Comparison of ENCODE assay signal across 1 cellular context in the genomic region with DNA sequence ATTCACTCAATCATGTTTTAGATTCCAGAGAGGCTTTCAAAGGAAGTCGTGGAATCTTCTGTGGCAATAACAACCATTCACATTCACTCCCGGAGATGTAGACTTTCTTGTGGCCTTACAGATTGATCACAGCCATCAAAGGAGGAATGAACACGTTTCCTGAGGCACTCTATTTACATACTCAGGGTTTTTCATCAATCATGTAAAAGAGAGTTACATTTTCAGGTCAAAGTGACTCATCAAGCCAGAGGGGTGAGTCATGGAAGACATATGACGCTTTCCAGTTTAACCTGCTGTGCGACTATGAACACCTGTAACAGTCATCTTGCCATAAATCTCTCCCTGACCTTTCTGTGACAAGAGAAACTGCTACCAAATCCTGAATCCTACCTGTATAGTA.
TF ChIP-seq lines count a peak whose summit lies in the region.

No MANE protein-coding gene starts in this region.

TF ChIP-seq in HepG2, 621 proteins besides CTCF, POLR2A, EP300 and RAD21 (continued from another document and continues in another):
- TF ChIP-seq, protein P1, sequence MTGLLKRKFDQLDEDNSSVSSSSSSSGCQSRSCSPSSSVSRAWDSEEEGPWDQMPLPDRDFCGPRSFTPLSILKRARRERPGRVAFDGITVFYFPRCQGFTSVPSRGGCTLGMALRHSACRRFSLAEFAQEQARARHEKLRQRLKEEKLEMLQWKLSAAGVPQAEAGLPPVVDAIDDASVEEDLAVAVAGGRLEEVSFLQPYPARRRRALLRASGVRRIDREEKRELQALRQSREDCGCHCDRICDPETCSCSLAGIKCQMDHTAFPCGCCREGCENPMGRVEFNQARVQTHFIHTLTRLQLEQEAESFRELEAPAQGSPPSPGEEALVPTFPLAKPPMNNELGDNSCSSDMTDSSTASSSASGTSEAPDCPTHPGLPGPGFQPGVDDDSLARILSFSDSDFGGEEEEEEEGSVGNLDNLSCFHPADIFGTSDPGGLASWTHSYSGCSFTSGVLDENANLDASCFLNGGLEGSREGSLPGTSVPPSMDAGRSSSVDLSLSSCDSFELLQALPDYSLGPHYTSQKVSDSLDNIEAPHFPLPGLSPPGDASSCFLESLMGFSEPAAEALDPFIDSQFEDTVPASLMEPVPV (CRISPR knock-in tag; IDR thresholded peaks at IDR 0.05): no peak
- TF ChIP-seq SMAD1 (CRISPR knock-in tag; IDR thresholded peaks at IDR 0.05; ENCODE audit: borderline replicate concordance, low read depth): no peak
- no peak for TF ChIP-seq ZNF280D (CRISPR knock-in tag; IDR thresholded peaks at IDR 0.05)
- TF ChIP-seq SOX6 (IDR thresholded peaks at IDR 0.05): no peak
- 0 out of 2 replicates have a peak, but pooled peaks have one; percentile 23 for TF ChIP-seq SOX6 (CRISPR knock-in tag; IDR thresholded peaks at IDR 0.05)
- no peak for TF ChIP-seq TOPORS (CRISPR knock-in tag; IDR thresholded peaks at IDR 0.05)
- TF ChIP-seq ZNF253 (CRISPR knock-in tag; IDR thresholded peaks at IDR 0.05; ENCODE audit: borderline replicate concordance): no peak
- TF ChIP-seq ZNF430 (CRISPR knock-in tag; IDR thresholded peaks at IDR 0.05): no peak
- no peak for TF ChIP-seq E2F5 (CRISPR knock-in tag; conservative IDR thresholded peaks at IDR 0.05)
- TF ChIP-seq PAX8 (CRISPR knock-in tag; IDR thresholded peaks at IDR 0.05; ENCODE audit: borderline replicate concordance): no peak
- TF ChIP-seq, protein P2, sequence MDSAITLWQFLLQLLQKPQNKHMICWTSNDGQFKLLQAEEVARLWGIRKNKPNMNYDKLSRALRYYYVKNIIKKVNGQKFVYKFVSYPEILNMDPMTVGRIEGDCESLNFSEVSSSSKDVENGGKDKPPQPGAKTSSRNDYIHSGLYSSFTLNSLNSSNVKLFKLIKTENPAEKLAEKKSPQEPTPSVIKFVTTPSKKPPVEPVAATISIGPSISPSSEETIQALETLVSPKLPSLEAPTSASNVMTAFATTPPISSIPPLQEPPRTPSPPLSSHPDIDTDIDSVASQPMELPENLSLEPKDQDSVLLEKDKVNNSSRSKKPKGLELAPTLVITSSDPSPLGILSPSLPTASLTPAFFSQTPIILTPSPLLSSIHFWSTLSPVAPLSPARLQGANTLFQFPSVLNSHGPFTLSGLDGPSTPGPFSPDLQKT (CRISPR knock-in tag; IDR thresholded peaks at IDR 0.05; ENCODE audit: borderline replicate concordance): no peak
- no peak for TF ChIP-seq CENPT (CRISPR knock-in tag; IDR thresholded peaks at IDR 0.05; ENCODE audit: low read depth)
- no peak for TF ChIP-seq SIX4 (CRISPR knock-in tag; IDR thresholded peaks at IDR 0.05)
- TF ChIP-seq GFI1 (CRISPR knock-in tag; IDR thresholded peaks at IDR 0.05; ENCODE audit: borderline replicate concordance): peak; percentile 35; the same call in 1 of the 2 replicates
- no peak for TF ChIP-seq ZIK1 (CRISPR knock-in tag; IDR thresholded peaks at IDR 0.05; ENCODE audit: borderline replicate concordance, low read depth)
- TF ChIP-seq KLF16 (CRISPR knock-in tag; IDR thresholded peaks at IDR 0.05): no peak
- TF ChIP-seq, protein P3, sequence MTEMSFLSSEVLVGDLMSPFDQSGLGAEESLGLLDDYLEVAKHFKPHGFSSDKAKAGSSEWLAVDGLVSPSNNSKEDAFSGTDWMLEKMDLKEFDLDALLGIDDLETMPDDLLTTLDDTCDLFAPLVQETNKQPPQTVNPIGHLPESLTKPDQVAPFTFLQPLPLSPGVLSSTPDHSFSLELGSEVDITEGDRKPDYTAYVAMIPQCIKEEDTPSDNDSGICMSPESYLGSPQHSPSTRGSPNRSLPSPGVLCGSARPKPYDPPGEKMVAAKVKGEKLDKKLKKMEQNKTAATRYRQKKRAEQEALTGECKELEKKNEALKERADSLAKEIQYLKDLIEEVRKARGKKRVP (CRISPR knock-in tag; IDR thresholded peaks at IDR 0.05): 0 out of 4 replicates have a peak, but pooled peaks of 1 of the 2 experiments have one; percentile 35
- TF ChIP-seq, protein P4, sequence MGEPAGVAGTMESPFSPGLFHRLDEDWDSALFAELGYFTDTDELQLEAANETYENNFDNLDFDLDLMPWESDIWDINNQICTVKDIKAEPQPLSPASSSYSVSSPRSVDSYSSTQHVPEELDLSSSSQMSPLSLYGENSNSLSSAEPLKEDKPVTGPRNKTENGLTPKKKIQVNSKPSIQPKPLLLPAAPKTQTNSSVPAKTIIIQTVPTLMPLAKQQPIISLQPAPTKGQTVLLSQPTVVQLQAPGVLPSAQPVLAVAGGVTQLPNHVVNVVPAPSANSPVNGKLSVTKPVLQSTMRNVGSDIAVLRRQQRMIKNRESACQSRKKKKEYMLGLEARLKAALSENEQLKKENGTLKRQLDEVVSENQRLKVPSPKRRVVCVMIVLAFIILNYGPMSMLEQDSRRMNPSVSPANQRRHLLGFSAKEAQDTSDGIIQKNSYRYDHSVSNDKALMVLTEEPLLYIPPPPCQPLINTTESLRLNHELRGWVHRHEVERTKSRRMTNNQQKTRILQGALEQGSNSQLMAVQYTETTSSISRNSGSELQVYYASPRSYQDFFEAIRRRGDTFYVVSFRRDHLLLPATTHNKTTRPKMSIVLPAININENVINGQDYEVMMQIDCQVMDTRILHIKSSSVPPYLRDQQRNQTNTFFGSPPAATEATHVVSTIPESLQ (CRISPR knock-in tag; conservative IDR thresholded peaks at IDR 0.05): no peak
- TF ChIP-seq MBNL3 (CRISPR knock-in tag; conservative IDR thresholded peaks at IDR 0.05): no peak
- TF ChIP-seq, protein P5, sequence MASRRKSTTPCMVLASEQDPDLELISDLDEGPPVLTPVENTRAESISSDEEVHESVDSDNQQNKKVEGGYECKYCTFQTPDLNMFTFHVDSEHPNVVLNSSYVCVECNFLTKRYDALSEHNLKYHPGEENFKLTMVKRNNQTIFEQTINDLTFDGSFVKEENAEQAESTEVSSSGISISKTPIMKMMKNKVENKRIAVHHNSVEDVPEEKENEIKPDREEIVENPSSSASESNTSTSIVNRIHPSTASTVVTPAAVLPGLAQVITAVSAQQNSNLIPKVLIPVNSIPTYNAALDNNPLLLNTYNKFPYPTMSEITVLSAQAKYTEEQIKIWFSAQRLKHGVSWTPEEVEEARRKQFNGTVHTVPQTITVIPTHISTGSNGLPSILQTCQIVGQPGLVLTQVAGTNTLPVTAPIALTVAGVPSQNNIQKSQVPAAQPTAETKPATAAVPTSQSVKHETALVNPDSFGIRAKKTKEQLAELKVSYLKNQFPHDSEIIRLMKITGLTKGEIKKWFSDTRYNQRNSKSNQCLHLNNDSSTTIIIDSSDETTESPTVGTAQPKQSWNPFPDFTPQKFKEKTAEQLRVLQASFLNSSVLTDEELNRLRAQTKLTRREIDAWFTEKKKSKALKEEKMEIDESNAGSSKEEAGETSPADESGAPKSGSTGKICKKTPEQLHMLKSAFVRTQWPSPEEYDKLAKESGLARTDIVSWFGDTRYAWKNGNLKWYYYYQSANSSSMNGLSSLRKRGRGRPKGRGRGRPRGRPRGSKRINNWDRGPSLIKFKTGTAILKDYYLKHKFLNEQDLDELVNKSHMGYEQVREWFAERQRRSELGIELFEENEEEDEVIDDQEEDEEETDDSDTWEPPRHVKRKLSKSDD (CRISPR knock-in tag; IDR thresholded peaks at IDR 0.05; ENCODE audit: low read depth): no peak
- TF ChIP-seq NFIC (IDR thresholded peaks at IDR 0.05; ENCODE audit: low read length): peak; percentile 75; the same call in 1 of the 2 replicates
- TF ChIP-seq ZNF720 (CRISPR knock-in tag; IDR thresholded peaks at IDR 0.05): no peak
- TF ChIP-seq SKI (IDR thresholded peaks at IDR 0.05; ENCODE audit: partially characterized antibody): peak; percentile 34
- TF ChIP-seq, protein P6, sequence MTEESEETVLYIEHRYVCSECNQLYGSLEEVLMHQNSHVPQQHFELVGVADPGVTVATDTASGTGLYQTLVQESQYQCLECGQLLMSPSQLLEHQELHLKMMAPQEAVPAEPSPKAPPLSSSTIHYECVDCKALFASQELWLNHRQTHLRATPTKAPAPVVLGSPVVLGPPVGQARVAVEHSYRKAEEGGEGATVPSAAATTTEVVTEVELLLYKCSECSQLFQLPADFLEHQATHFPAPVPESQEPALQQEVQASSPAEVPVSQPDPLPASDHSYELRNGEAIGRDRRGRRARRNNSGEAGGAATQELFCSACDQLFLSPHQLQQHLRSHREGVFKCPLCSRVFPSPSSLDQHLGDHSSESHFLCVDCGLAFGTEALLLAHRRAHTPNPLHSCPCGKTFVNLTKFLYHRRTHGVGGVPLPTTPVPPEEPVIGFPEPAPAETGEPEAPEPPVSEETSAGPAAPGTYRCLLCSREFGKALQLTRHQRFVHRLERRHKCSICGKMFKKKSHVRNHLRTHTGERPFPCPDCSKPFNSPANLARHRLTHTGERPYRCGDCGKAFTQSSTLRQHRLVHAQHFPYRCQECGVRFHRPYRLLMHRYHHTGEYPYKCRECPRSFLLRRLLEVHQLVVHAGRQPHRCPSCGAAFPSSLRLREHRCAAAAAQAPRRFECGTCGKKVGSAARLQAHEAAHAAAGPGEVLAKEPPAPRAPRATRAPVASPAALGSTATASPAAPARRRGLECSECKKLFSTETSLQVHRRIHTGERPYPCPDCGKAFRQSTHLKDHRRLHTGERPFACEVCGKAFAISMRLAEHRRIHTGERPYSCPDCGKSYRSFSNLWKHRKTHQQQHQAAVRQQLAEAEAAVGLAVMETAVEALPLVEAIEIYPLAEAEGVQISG (CRISPR knock-in tag; IDR thresholded peaks at IDR 0.05): no peak
- TF ChIP-seq ARHGAP35 (CRISPR knock-in tag; IDR thresholded peaks at IDR 0.05; ENCODE audit: borderline replicate concordance): no peak
- TF ChIP-seq, protein P7, sequence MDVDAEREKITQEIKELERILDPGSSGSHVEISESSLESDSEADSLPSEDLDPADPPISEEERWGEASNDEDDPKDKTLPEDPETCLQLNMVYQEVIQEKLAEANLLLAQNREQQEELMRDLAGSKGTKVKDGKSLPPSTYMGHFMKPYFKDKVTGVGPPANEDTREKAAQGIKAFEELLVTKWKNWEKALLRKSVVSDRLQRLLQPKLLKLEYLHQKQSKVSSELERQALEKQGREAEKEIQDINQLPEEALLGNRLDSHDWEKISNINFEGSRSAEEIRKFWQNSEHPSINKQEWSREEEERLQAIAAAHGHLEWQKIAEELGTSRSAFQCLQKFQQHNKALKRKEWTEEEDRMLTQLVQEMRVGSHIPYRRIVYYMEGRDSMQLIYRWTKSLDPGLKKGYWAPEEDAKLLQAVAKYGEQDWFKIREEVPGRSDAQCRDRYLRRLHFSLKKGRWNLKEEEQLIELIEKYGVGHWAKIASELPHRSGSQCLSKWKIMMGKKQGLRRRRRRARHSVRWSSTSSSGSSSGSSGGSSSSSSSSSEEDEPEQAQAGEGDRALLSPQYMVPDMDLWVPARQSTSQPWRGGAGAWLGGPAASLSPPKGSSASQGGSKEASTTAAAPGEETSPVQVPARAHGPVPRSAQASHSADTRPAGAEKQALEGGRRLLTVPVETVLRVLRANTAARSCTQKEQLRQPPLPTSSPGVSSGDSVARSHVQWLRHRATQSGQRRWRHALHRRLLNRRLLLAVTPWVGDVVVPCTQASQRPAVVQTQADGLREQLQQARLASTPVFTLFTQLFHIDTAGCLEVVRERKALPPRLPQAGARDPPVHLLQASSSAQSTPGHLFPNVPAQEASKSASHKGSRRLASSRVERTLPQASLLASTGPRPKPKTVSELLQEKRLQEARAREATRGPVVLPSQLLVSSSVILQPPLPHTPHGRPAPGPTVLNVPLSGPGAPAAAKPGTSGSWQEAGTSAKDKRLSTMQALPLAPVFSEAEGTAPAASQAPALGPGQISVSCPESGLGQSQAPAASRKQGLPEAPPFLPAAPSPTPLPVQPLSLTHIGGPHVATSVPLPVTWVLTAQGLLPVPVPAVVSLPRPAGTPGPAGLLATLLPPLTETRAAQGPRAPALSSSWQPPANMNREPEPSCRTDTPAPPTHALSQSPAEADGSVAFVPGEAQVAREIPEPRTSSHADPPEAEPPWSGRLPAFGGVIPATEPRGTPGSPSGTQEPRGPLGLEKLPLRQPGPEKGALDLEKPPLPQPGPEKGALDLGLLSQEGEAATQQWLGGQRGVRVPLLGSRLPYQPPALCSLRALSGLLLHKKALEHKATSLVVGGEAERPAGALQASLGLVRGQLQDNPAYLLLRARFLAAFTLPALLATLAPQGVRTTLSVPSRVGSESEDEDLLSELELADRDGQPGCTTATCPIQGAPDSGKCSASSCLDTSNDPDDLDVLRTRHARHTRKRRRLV (CRISPR knock-in tag; IDR thresholded peaks at IDR 0.05): no peak
- no peak for TF ChIP-seq SNAPC5 (CRISPR knock-in tag; IDR thresholded peaks at IDR 0.05; ENCODE audit: borderline replicate concordance)
- peak; percentile 62; the same call in 1 of the 2 replicates for TF ChIP-seq JUND (CRISPR knock-in tag; IDR thresholded peaks at IDR 0.05)
- no peak for TF ChIP-seq ZNF460 (CRISPR knock-in tag; IDR thresholded peaks at IDR 0.05; ENCODE audit: borderline replicate concordance)
- no peak for TF ChIP-seq ZNF747 (CRISPR knock-in tag; IDR thresholded peaks at IDR 0.05; ENCODE audit: borderline replicate concordance)
- TF ChIP-seq POGZ (CRISPR knock-in tag; IDR thresholded peaks at IDR 0.05): no peak
- TF ChIP-seq ZNF263 (CRISPR knock-in tag; IDR thresholded peaks at IDR 0.05): no peak
- peak; percentile 67 for TF ChIP-seq CREM (IDR thresholded peaks at IDR 0.05)
- no peak for TF ChIP-seq CREM (CRISPR knock-in tag; IDR thresholded peaks at IDR 0.05)
